Comparison of ENCODE assay signal across 8 cellular contexts in genomic region chr14:89618309-89618708, GRCh38.
DNase-seq lines count a peak whose midpoint lies in the region; ATAC-seq, FAIRE-seq and TF ChIP-seq lines count a peak whose summit lies in the region.

No MANE protein-coding gene starts in this region.

- FAIRE-seq in kidney (lab: Jason Lieb, UNC) = no peak

- H3K9me3 Mint-ChIP-seq in CD14-positive monocyte (no peaks in the 10 kb centered on the region), IgD-negative memory B cell (no peaks in the 10 kb centered on the region)
- H3K9me3 Mint-ChIP-seq in stimulated activated memory B cell treated with anti-CD40 and anti-IgM and Interleukin-4, amounts not matched to agents 10 μg/mL and 1 μg/mL and 100 μg/mL, for 72 hours = no peaks in the 10 kb centered on the region

- no peaks in the 10 kb centered on the region for H3K9me3 ChIP-seq in body of pancreas
- H3K9me3 ChIP-seq in kidney (ENCODE audit: control insufficient read depth in 1 of 2, low read length in 2 of 2) = no peaks in the 10 kb centered on the region

- H3K4me3 Mint-ChIP-seq in CD14-positive monocyte (peak overlapping the region; percentile 88 to 96), IgD-negative memory B cell (peak overlapping the region; percentile 92 to 97 (median 95))
- H3K4me3 Mint-ChIP-seq in stimulated activated memory B cell treated with anti-CD40 and anti-IgM and Interleukin-4, amounts not matched to agents 10 μg/mL and 1 μg/mL and 100 μg/mL, for 72 hours = peak overlapping the region; percentile 88

- H3K4me3 ChIP-seq in body of pancreas = peak overlapping the region; percentile 35 to 72
- H3K4me3 ChIP-seq in kidney (ENCODE audit: low read length in 2 of 2) = peak overlapping the region; percentile 81 to 86

- H3K27ac ChIP-seq in body of pancreas (peak overlapping the region in 3 of 4 donors; percentile 64 to 89 (median 72)), kidney (ENCODE audit: low read depth in 2 of 2, low read length in 2 of 2) (peak overlapping the region; percentile 59 to 60)

- no peak for TF ChIP-seq POLR2A in body of pancreas (IDR thresholded peaks at IDR 0.05)

- intact Hi-C loops in CD14-positive monocyte (cut with micrococcal nuclease) = loop anchor here (5.0 to 10.0 kb wide), 5 partner anchors 51 to 296 kb away; partner anchors contain the start of gene FOXN3 (in 2 of the 2)
- intact Hi-C loops in body of pancreas (cut with DNase I) = no loop called here
- intact Hi-C loops in kidney (cut with DNase I) = no loop called here

- TF ChIP-seq CTCF in CD14-positive monocyte (IDR thresholded peaks at IDR 0.05) = no peak
- TF ChIP-seq CTCF in body of pancreas (IDR thresholded peaks at IDR 0.05) = no peak
- TF ChIP-seq CTCF in kidney (IDR thresholded peaks at IDR 0.05; ENCODE audit: borderline replicate concordance, extremely low read depth, insufficient read depth) = no peak

- H3K4me1 Mint-ChIP-seq in CD14-positive monocyte = peaks cover 62% of the 10 kb centered on the region
- peaks cover 51 to 74% (median 61%) of the 10 kb centered on the region in 3 donors for H3K4me1 Mint-ChIP-seq in IgD-negative memory B cell
- H3K4me1 Mint-ChIP-seq in stimulated activated memory B cell treated with anti-CD40 and anti-IgM and Interleukin-4, amounts not matched to agents 10 μg/mL and 1 μg/mL and 100 μg/mL, for 72 hours = peaks cover 65% of the 10 kb centered on the region

- H3K27me3 Mint-ChIP-seq in CD14-positive monocyte (ENCODE audit: low read depth in 3 of 3) (peaks cover 1 to 6% (median 2%) of the 10 kb centered on the region in 3 donors), IgD-negative memory B cell (no peaks in the 10 kb centered on the region)
- H3K27me3 Mint-ChIP-seq in stimulated activated memory B cell treated with anti-CD40 and anti-IgM and Interleukin-4, amounts not matched to agents 10 μg/mL and 1 μg/mL and 100 μg/mL, for 72 hours = no peaks in the 10 kb centered on the region

- DNase-seq in CD14-positive monocyte (ENCODE audit: low spot score) = no peak
- DNase-seq in body of pancreas = peak in 2 of 4 donors; percentile 41 to 43
- no peak for DNase-seq in kidney
- DNase-seq in COLO829 (ENCODE audit: low spot score) = no peak
- DNase-seq in OCI-M1 (lab: John Stamatoyannopoulos, UW) = no peak

- H3K27me3 ChIP-seq in body of pancreas = no peaks in the 10 kb centered on the region

- H3K27ac Mint-ChIP-seq in CD14-positive monocyte (peak overlapping the region; percentile 88 to 95 (median 92)), IgD-negative memory B cell (peak overlapping the region; percentile 68 to 85 (median 76))
- H3K27ac Mint-ChIP-seq in stimulated activated memory B cell treated with anti-CD40 and anti-IgM and Interleukin-4, amounts not matched to agents 10 μg/mL and 1 μg/mL and 100 μg/mL, for 72 hours = peak overlapping the region; percentile 89

- H3K36me3 Mint-ChIP-seq in CD14-positive monocyte (peaks cover under 1 to 3% of the 10 kb centered on the region in 2 donors), IgD-negative memory B cell (peaks cover under 1% of the 10 kb centered on the region)
- no peaks in the 10 kb centered on the region for H3K36me3 Mint-ChIP-seq in stimulated activated memory B cell treated with anti-CD40 and anti-IgM and Interleukin-4, amounts not matched to agents 10 μg/mL and 1 μg/mL and 100 μg/mL, for 72 hours

- ATAC-seq in body of pancreas = peak; percentile 47
- ATAC-seq in stimulated activated memory B cell treated with anti-CD40 and anti-IgM and Interleukin-4, amounts not matched to agents 10 μg/mL and 1 μg/mL and 100 μg/mL, for 72 hours = no peak
- ATAC-seq in GM21717 (IDR thresholded peaks at IDR 0.05; ENCODE audit: unreplicated experiment) = no peak

- no peaks in the 10 kb centered on the region for H3K36me3 ChIP-seq in body of pancreas (replicated peaks in 1 of 2; ENCODE audit: insufficient read depth in 1 of 2, low read depth in 2 of 2)
- H3K36me3 ChIP-seq in kidney (ENCODE audit: control insufficient read depth in 1 of 2, insufficient read depth in 2 of 2, low read length in 2 of 2) = no peaks in the 10 kb centered on the region

- WGBS in body of pancreas, 2 donors = 0% methylated on average over 7 of the region's 7 CpGs

- H3K4me1 ChIP-seq in body of pancreas (peaks cover 40% of the 10 kb centered on the region), kidney (ENCODE audit: control insufficient read depth in 1 of 2, insufficient read depth in 1 of 2, low read depth in 1 of 2, low read length in 2 of 2) (peaks cover 10% of the 10 kb centered on the region in 2 donors)

- peak overlapping the region; percentile 43 to 77 for H3K9ac ChIP-seq in kidney (ENCODE audit: low read length in 2 of 2)

Comparison
In these comparisons a context has a peak if more than half of its experiments do, and no peak if none do; other contexts are left out.
1. intact Hi-C loops: an anchor here in CD14-positive monocyte (5.0 to 10.0 kb wide); none called in body of pancreas and kidney.